Comparison of ENCODE assay signal across 11 cellular contexts in genomic region chr1:184418955-184419733, GRCh38. TPM values are rescaled to one million over a fixed set of nuclear protein-coding genes. Genes with fewer than 3 reads are reported as not detected.
DNase-seq lines count a peak whose midpoint lies in the region; ATAC-seq and TF ChIP-seq lines count a peak whose summit lies in the region.
"Had no signal": no experiment of that assay in that cellular context is flagged by ENCODE, and none has a peak within 500 bp of the region (broad histone marks: within the 10 kb centered on the region; RNA-seq: fewer than 3 reads in every experiment).

No MANE protein-coding gene starts in this region.

- H3K27ac ChIP-seq in 22Rv1, result peak overlapping the region; percentile 22
- H3K27ac ChIP-seq in left lung, result peak overlapping the region in 1 of 2 donors; percentile 21

- in situ Hi-C loops in SK-MEL-5 (cut with HindIII; ENCODE audit: low pct_unique_long_range_greater_than_20kb, low sequenced_read_pairs), result no loop called here

- H3K4me1 ChIP-seq in left lung, result peaks cover 0 to 45% of the 10 kb centered on the region in 2 donors

- TF ChIP-seq CTCF in 22Rv1 (IDR thresholded peaks at IDR 0.05) (no peak), HFFc6 (IDR thresholded peaks at IDR 0.05) (no peak), left lung (IDR thresholded peaks at IDR 0.05) (no peak)

- DNase-seq in HFFc6 (peak; percentile 17), SK-MEL-5 (ENCODE audit: low read depth, low spot score) (peak; percentile 67), left lung (no peak), hepatic stellate cell (ENCODE audit: low spot score) (no peak)
- no peak for DNase-seq in activated T-cell treated with anti-CD3 and anti-CD28 coated beads, Interleukin-2, amount 50 U/mL, for 1 hour
- DNase-seq: effector memory CD4-positive, alpha-beta T cell; NCI-H2029 treated with DMSO at 0.1 percent for 48 hours; stimulated activated CD4-positive, alpha-beta T cell treated with anti-CD3 and anti-CD28 coated beads, Interleukin-4, amount 100 ng/mL, for 4 hours had no signal

- H3K4me1 Mint-ChIP-seq in HFFc6 (ENCODE audit: low read depth), result peaks cover 38% of the 10 kb centered on the region

- peaks cover 1% of the 10 kb centered on the region; the same call in 1 of the 2 replicates for H3K27me3 Mint-ChIP-seq in HFFc6 (ENCODE audit: insufficient read depth)

- ATAC-seq in left lung (peak; percentile 7), HG02623 (IDR thresholded peaks at IDR 0.05; ENCODE audit: unreplicated experiment) (no peak), HG02981 (IDR thresholded peaks at IDR 0.05; ENCODE audit: unreplicated experiment) (no peak)

- peak overlapping the region; percentile 69 for H3K27ac Mint-ChIP-seq in HFFc6

- no peaks in the 10 kb centered on the region for H3K36me3 Mint-ChIP-seq in HFFc6 (ENCODE audit: low read depth)

- peak overlapping the region; percentile 28 for H3K4me3 Mint-ChIP-seq in HFFc6

- H3K9me3 Mint-ChIP-seq in HFFc6, result no peaks in the 10 kb centered on the region

- H3K27me3 ChIP-seq in left lung, result no peaks in the 10 kb centered on the region

- intact Hi-C loops in left lung (cut with DNase I), result no loop called here

- no peak overlapping the region for H3K4me3 ChIP-seq in left lung

- H3K9me3 ChIP-seq in left lung, result no peaks in the 10 kb centered on the region

- no peaks in the 10 kb centered on the region for H3K36me3 ChIP-seq in left lung

RNA-seq across cellular contexts. Expression of gene C1orf21, which starts 32.3 kb away (rescaled TPM):
- 10 to 100 TPM in 1 of 6 experiments, 1 to 10 TPM in 5; 4.0 to 10.2 (median 8.5) TPM for total RNA-seq in HFFc6 (2021; fragmentation: NEBNext Ultra II Directional; extraction: Animal tissue kit (Norgen Biotek cat#: 25700))
- 58.5 and 68.2 TPM in 2 replicates for total RNA-seq in SK-MEL-5 (2014; rRNA removed; shearing (Covaris generic))
- 20.9 and 27.5 TPM in 2 replicates for polyA plus RNA-seq in SK-MEL-5 (2015; cell fraction: cytosol; rRNA removed)
- polyA plus RNA-seq in SK-MEL-5 (2015; cell fraction: nucleus; rRNA removed), result 13.4 and 20.3 TPM in 2 replicates
- total RNA-seq in left lung, result 10 to 100 TPM; 52.5 to 75.3 TPM

Comparison
In these comparisons a context has a peak if more than half of its experiments do, and no peak if none do; other contexts are left out.
1. DNase-seq: peak in HFFc6 (single experiment) and SK-MEL-5 (single experiment); none in left lung (0 of 2), activated T-cell treated with anti-CD3 and anti-CD28 coated beads, Interleukin-2, amount 50 U/mL, for 1 hour (single experiment) and hepatic stellate cell (single experiment).